In genomic region chr20:25209911-25210310, GRCh38 we compare ENCODE assay signal across 7 cellular contexts.
"Had no signal": no experiment of that assay in that cellular context is flagged by ENCODE, and none has a peak within 500 bp of the region (broad histone marks: within the 10 kb centered on the region; RNA-seq: fewer than 3 reads in every experiment).

No MANE protein-coding gene starts in this region.

- DNase-seq: H9, HCEC 1CT, IMR-90, KG1 had no signal

- ATAC-seq: GM23338, K562 had no signal

- H3K27ac ChIP-seq: HL-60 had no signal

- H3K4me3 ChIP-seq: GM23338, K562 had no signal
